14 cellular contexts compared by ENCODE assay signal in the genomic region with DNA sequence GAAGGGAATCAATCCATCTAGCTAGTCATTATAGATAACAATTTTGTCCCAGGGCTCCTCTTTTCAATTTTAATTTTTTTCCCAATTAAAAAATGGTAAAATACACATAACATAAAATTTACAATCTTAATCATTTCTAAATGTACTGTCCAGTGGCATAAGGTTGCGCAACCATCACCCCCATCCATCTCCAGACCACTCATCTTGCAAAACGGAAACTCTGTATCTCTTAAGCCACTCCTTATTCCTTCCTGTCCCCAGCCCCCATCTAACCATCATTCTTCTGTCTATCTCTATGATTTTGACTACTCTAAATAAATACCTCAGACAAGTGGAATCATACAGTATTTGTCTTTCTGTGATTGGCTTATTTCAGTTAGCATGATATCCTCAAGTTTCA.
"Had no signal": no experiment of that assay in that cellular context is flagged by ENCODE, and none has a peak within 500 bp of the region (broad histone marks: within the 10 kb centered on the region; RNA-seq: fewer than 3 reads in every experiment).

No MANE protein-coding gene starts in this region.

- H3K27me3 ChIP-seq: sigmoid colon had no signal

- H3K4me3 ChIP-seq: sigmoid colon had no signal

- H3K4me1 ChIP-seq: sigmoid colon had no signal

- H3K9me3 ChIP-seq: sigmoid colon had no signal

- DNase-seq: activated CD4-positive, alpha-beta T cell treated with anti-CD3 and anti-CD28 coated beads, Interleukin-2, amount 50 U/mL, for 1 hour; activated effector memory CD4-positive, alpha-beta T cell treated with Interleukin-2 at 50 U/mL for 16 hours; activated T-cell treated with anti-CD3 and anti-CD28 coated beads, Interleukin-2, amount 50 U/mL, for 24 hours; cerebellar nuclear complex; endodermal cell; erythroblast; mesendoderm; nephron progenitor cell; sigmoid colon; stimulated activated CD4-positive, alpha-beta T cell treated with anti-CD3 and anti-CD28 coated beads, Interleukin-2, amount 100 ng/mL, for 24 hours; stimulated activated naive CD4-positive, alpha-beta T cell; substantia nigra; T1000 had no signal

- H3K36me3 ChIP-seq: sigmoid colon had no signal

- H3K27ac ChIP-seq: sigmoid colon had no signal

- ATAC-seq: activated naive CD4-positive, alpha-beta T cell treated with anti-CD3 and anti-CD28 coated beads, Interleukin-2, amount 50 U/mL, for 72 hours had no signal
